In genomic region chr17:35856603-35857002, GRCh38 we compare ENCODE assay signal across 1 cellular context.
TF ChIP-seq lines count a peak whose summit lies in the region.

No MANE protein-coding gene starts in this region.

TF ChIP-seq in GM23338, 12 proteins besides CTCF, POLR2A, EP300 and RAD21:
- TF ChIP-seq ZNF462 (CRISPR knock-in tag; IDR thresholded peaks at IDR 0.05) (no peak), REST (IDR thresholded peaks at IDR 0.05; ENCODE audit: unreplicated experiment) (no peak), POLR2AphosphoS5 (IDR thresholded peaks at IDR 0.05; ENCODE audit: low read depth) (no peak), EZH2 (IDR thresholded peaks at IDR 0.05; ENCODE audit: low read depth, unreplicated experiment) (no peak), ETS1 (IDR thresholded peaks at IDR 0.05) (no peak), ZNF331 (CRISPR knock-in tag; IDR thresholded peaks at IDR 0.05; ENCODE audit: low read depth) (no peak), CREB1 (CRISPR knock-in tag; IDR thresholded peaks at IDR 0.05; ENCODE audit: low read depth) (no peak), JUNB (IDR thresholded peaks at IDR 0.05; ENCODE audit: unreplicated experiment) (no peak)
